Comparison of ENCODE assay signal across 11 cellular contexts in the genomic region with DNA sequence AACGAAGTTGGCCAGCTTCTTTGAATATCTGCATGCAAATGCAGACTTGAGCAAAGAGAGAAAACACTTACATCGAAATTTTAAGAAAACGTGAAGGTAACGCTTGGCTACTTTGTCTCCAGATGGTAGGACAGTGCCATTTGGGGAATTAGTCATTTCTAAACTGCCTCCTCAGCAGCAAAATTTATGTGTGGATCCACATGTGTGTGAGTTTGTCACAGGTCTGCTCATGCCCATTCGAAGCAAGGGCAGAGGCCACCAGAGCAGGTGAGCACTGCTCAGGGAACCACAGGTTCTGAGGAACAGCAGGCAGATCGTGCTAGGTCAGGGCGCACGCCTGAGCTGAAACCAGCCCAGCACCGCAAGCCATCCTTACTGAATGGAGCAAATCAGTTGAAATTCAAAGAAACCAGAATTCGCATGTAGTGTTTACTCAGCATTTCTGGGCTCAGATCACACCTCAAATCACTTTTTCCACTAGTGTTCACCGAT.
DNase-seq lines count a peak whose midpoint lies in the region; ATAC-seq lines count a peak whose summit lies in the region.
"Had no signal": no experiment of that assay in that cellular context is flagged by ENCODE, and none has a peak within 500 bp of the region (broad histone marks: within the 10 kb centered on the region; RNA-seq: fewer than 3 reads in every experiment).

No MANE protein-coding gene starts in this region.

- H3K4me1 Mint-ChIP-seq in CD4-positive, CD25-positive, alpha-beta regulatory T cell = peaks cover 9 to 17% (median 11%) of the 10 kb centered on the region in 4 donors
- peaks cover 92% of the 10 kb centered on the region for H3K4me1 Mint-ChIP-seq in activated T-cell treated with anti-CD3 and anti-CD28 coated beads, Interleukin-2, amount 50 U/mL, for 72 hours (ENCODE audit: low read depth)

- H3K9me3 Mint-ChIP-seq in CD4-positive, CD25-positive, alpha-beta regulatory T cell = no peaks in the 10 kb centered on the region
- H3K9me3 Mint-ChIP-seq in activated T-cell treated with anti-CD3 and anti-CD28 coated beads, Interleukin-2, amount 50 U/mL, for 72 hours = no peaks in the 10 kb centered on the region

- peak in 1 of 3 donors; percentile 81 for DNase-seq in CD4-positive, CD25-positive, alpha-beta regulatory T cell
- peak; percentile 52 to 67 for DNase-seq in activated T-cell treated with anti-CD3 and anti-CD28 coated beads, Interleukin-2, amount 50 U/mL, for 72 hours
- DNase-seq in SJCRH30 (no peak), KG1 (lab: John Stamatoyannopoulos, UW) (no peak), NCI-H1417 treated with DMSO at 0.1 percent for 48 hours (lab: John Stamatoyannopoulos, UW) (no peak), NCI-H1436 (lab: John Stamatoyannopoulos, UW) (no peak)
- DNase-seq: BE2C, NCI-H1930, upper lobe of right lung had no signal

- peak overlapping the region in 2 of 3 donors; percentile 57 to 92 for H3K27ac Mint-ChIP-seq in CD4-positive, CD25-positive, alpha-beta regulatory T cell
- H3K27ac Mint-ChIP-seq in activated T-cell treated with anti-CD3 and anti-CD28 coated beads, Interleukin-2, amount 50 U/mL, for 72 hours = peak overlapping the region; percentile 88

- no peaks in the 10 kb centered on the region for H3K27me3 Mint-ChIP-seq in CD4-positive, CD25-positive, alpha-beta regulatory T cell
- H3K27me3 Mint-ChIP-seq in activated T-cell treated with anti-CD3 and anti-CD28 coated beads, Interleukin-2, amount 50 U/mL, for 72 hours (ENCODE audit: low read depth) = no peaks in the 10 kb centered on the region

- no peak for ATAC-seq in CD4-positive, CD25-positive, alpha-beta regulatory T cell (ENCODE audit: low read depth in 2 of 2)
- ATAC-seq in GM19043 (IDR thresholded peaks at IDR 0.05; ENCODE audit: low read depth, unreplicated experiment) (peak; percentile 55), HG03095 (IDR thresholded peaks at IDR 0.05; ENCODE audit: unreplicated experiment) (peak; percentile 46)
- peak; percentile 86 to 93 for ATAC-seq in activated T-cell treated with anti-CD3 and anti-CD28 coated beads, Interleukin-2, amount 50 U/mL, for 72 hours (replicated peaks in 1 of 2)
- ATAC-seq: upper lobe of right lung had no signal

- no peaks in the 10 kb centered on the region for H3K4me1 ChIP-seq in CD4-positive, CD25-positive, alpha-beta regulatory T cell (ENCODE audit: control insufficient read depth, insufficient read depth, low read length, poor library complexity, severe bottlenecking)
- H3K4me1 ChIP-seq in SJCRH30 = no peaks in the 10 kb centered on the region
- H3K4me1 ChIP-seq: BE2C, upper lobe of right lung had no signal

- H3K36me3 Mint-ChIP-seq in CD4-positive, CD25-positive, alpha-beta regulatory T cell = peaks cover 50% of the 10 kb centered on the region
- peaks cover 5 to 17% of the 10 kb centered on the region in 2 donors for H3K36me3 Mint-ChIP-seq in activated T-cell treated with anti-CD3 and anti-CD28 coated beads, Interleukin-2, amount 50 U/mL, for 72 hours (ENCODE audit: insufficient read depth in 2 of 2)

- H3K27ac ChIP-seq in CD4-positive, CD25-positive, alpha-beta regulatory T cell (ENCODE audit: insufficient read depth, low read length, poor library complexity, severe bottlenecking) = no peak overlapping the region
- H3K27ac ChIP-seq in SJCRH30 = no peak overlapping the region
- H3K27ac ChIP-seq: upper lobe of right lung had no signal

- peaks cover 8% of the 10 kb centered on the region for H3K36me3 ChIP-seq in CD4-positive, CD25-positive, alpha-beta regulatory T cell (ENCODE audit: control insufficient read depth, insufficient read depth, low read length)
- no peaks in the 10 kb centered on the region for H3K36me3 ChIP-seq in SJCRH30
- H3K36me3 ChIP-seq: BE2C had no signal

- H3K9me3 ChIP-seq in CD4-positive, CD25-positive, alpha-beta regulatory T cell (ENCODE audit: control insufficient read depth in 2 of 2, low read length in 2 of 2) = no peaks in the 10 kb centered on the region
- no peaks in the 10 kb centered on the region for H3K9me3 ChIP-seq in SJCRH30 (replicated peaks)
- H3K9me3 ChIP-seq: BE2C, upper lobe of right lung had no signal

- no peaks in the 10 kb centered on the region for H3K27me3 ChIP-seq in CD4-positive, CD25-positive, alpha-beta regulatory T cell (ENCODE audit: control insufficient read depth, insufficient read depth, low read length)
- H3K27me3 ChIP-seq in SJCRH30 = no peaks in the 10 kb centered on the region
- H3K27me3 ChIP-seq: BE2C, upper lobe of right lung had no signal

- no peak overlapping the region for H3K4me3 ChIP-seq in CD4-positive, CD25-positive, alpha-beta regulatory T cell (ENCODE audit: low read depth, low read length)
- no peak overlapping the region for H3K4me3 ChIP-seq in SJCRH30
- H3K4me3 ChIP-seq: upper lobe of right lung had no signal

- peak overlapping the region in 1 of 4 donors; percentile 34 for H3K4me3 Mint-ChIP-seq in CD4-positive, CD25-positive, alpha-beta regulatory T cell
- H3K4me3 Mint-ChIP-seq in activated T-cell treated with anti-CD3 and anti-CD28 coated beads, Interleukin-2, amount 50 U/mL, for 72 hours = peak overlapping the region in 1 of 2 donors; percentile 53

Comparison
In these comparisons a context has a peak if more than half of its experiments do, and no peak if none do; other contexts are left out.
1. ATAC-seq: peak in GM19043 (single experiment), HG03095 (single experiment) and activated T-cell treated with anti-CD3 and anti-CD28 coated beads, Interleukin-2, amount 50 U/mL, for 72 hours (2 of 2); none in CD4-positive, CD25-positive, alpha-beta regulatory T cell (0 of 2).
2. DNase-seq: peak in activated T-cell treated with anti-CD3 and anti-CD28 coated beads, Interleukin-2, amount 50 U/mL, for 72 hours (2 of 2); none in SJCRH30 (0 of 2), KG1 (single experiment), NCI-H1417 treated with DMSO at 0.1 percent for 48 hours (single experiment) and NCI-H1436 (single experiment).